16 cellular contexts compared by ENCODE assay signal in genomic region chr7:134703781-134704180, GRCh38. TPM values are rescaled to one million over a fixed set of nuclear protein-coding genes. Genes with fewer than 3 reads are reported as not detected.
DNase-seq lines count a peak whose midpoint lies in the region; ATAC-seq, FAIRE-seq and TF ChIP-seq lines count a peak whose summit lies in the region.
"Had no signal": no experiment of that assay in that cellular context is flagged by ENCODE, and none has a peak within 500 bp of the region (broad histone marks: within the 10 kb centered on the region; RNA-seq: fewer than 3 reads in every experiment).

No MANE protein-coding gene starts in this region.

- no peaks in the 10 kb centered on the region for H3K9me3 ChIP-seq in astrocyte (ENCODE audit: insufficient read depth, low read depth, low read length)
- no peaks in the 10 kb centered on the region for H3K9me3 ChIP-seq in left ventricle myocardium inferior (replicated peaks)
- H3K9me3 ChIP-seq in upper lobe of left lung: no peaks in the 10 kb centered on the region
- no peaks in the 10 kb centered on the region for H3K9me3 ChIP-seq in SJCRH30 (replicated peaks)
- H3K9me3 ChIP-seq: Caco-2 had no signal

- TF ChIP-seq POLR2A in upper lobe of left lung (IDR thresholded peaks at IDR 0.05) (no peak), GM18505 (IDR thresholded peaks at IDR 0.05; ENCODE audit: borderline replicate concordance, extremely low read depth, insufficient read depth, insufficient read length) (no peak)

- WGBS in upper lobe of left lung, 2 donors: 79 to 80% methylated on average over 6 of the region's 6 CpGs

- H3K9ac ChIP-seq in astrocyte (ENCODE audit: low read length): no peak overlapping the region

- FAIRE-seq in astrocyte (lab: Jason Lieb, UNC): no peak

- peaks cover 31% of the 10 kb centered on the region for H3K4me1 Mint-ChIP-seq in astrocyte (ENCODE audit: low read depth, unreplicated experiment)
- peaks cover 68% of the 10 kb centered on the region for H3K4me1 Mint-ChIP-seq in osteocyte (ENCODE audit: unreplicated experiment)
- H3K4me1 Mint-ChIP-seq: naive thymus-derived CD4-positive, alpha-beta T cell had no signal

- intact Hi-C loops in left ventricle myocardium inferior (cut with micrococcal nuclease): no loop called here

- H3K36me3 Mint-ChIP-seq in astrocyte (ENCODE audit: low read depth, unreplicated experiment) (no peaks in the 10 kb centered on the region), osteocyte (ENCODE audit: unreplicated experiment) (no peaks in the 10 kb centered on the region)
- H3K36me3 Mint-ChIP-seq: naive thymus-derived CD4-positive, alpha-beta T cell had no signal

- no peaks in the 10 kb centered on the region for H3K9me3 Mint-ChIP-seq in astrocyte (ENCODE audit: unreplicated experiment)
- no peaks in the 10 kb centered on the region for H3K9me3 Mint-ChIP-seq in osteocyte (ENCODE audit: unreplicated experiment)
- H3K9me3 Mint-ChIP-seq: naive thymus-derived CD4-positive, alpha-beta T cell had no signal

- H3K36me3 ChIP-seq in astrocyte (ENCODE audit: insufficient read depth, low read length): no peaks in the 10 kb centered on the region
- H3K36me3 ChIP-seq in left ventricle myocardium inferior: no peaks in the 10 kb centered on the region
- H3K36me3 ChIP-seq in upper lobe of left lung: no peaks in the 10 kb centered on the region
- H3K36me3 ChIP-seq in SJCRH30: no peaks in the 10 kb centered on the region

- no peak overlapping the region for H3K4me3 ChIP-seq in astrocyte (ENCODE audit: insufficient read depth, low read depth, low read length)
- no peak overlapping the region for H3K4me3 ChIP-seq in left ventricle myocardium inferior
- H3K4me3 ChIP-seq in upper lobe of left lung: no peak overlapping the region
- no peak overlapping the region for H3K4me3 ChIP-seq in SJCRH30

- H3K4me2 ChIP-seq in astrocyte (ENCODE audit: low read length): peak overlapping the region; percentile 21

- TF ChIP-seq EP300 in upper lobe of left lung (IDR thresholded peaks at IDR 0.05): peak in 2 of 4 donors; percentile 24 to 39

- no peak for TF ChIP-seq CTCF in astrocyte (IDR thresholded peaks at IDR 0.05; ENCODE audit: insufficient read depth, low read depth, low read length)
- no peak for TF ChIP-seq CTCF in left ventricle myocardium inferior (IDR thresholded peaks at IDR 0.05; ENCODE audit: borderline replicate concordance)
- no peak for TF ChIP-seq CTCF in osteocyte (IDR thresholded peaks at IDR 0.05)
- no peak for TF ChIP-seq CTCF in upper lobe of left lung (IDR thresholded peaks at IDR 0.05)

- H3K27me3 ChIP-seq in astrocyte (ENCODE audit: insufficient read depth, low read length) (no peaks in the 10 kb centered on the region), left ventricle myocardium inferior (ENCODE audit: low read depth) (no peaks in the 10 kb centered on the region), upper lobe of left lung (no peaks in the 10 kb centered on the region), SJCRH30 (peaks cover 4% of the 10 kb centered on the region; the same call in 1 of the 2 replicates)

- no peaks in the 10 kb centered on the region for H3K79me2 ChIP-seq in astrocyte (ENCODE audit: insufficient read depth, low read length)

- peak in 1 of 2 donors; percentile 49 for ATAC-seq in upper lobe of left lung (ENCODE audit: low FRiP score in 2 of 2)
- ATAC-seq in GM18505 (IDR thresholded peaks at IDR 0.05; ENCODE audit: unreplicated experiment): no peak
- ATAC-seq in GM21390 (IDR thresholded peaks at IDR 0.05; ENCODE audit: unreplicated experiment): no peak
- ATAC-seq: naive thymus-derived CD4-positive, alpha-beta T cell had no signal

- H3K27me3 Mint-ChIP-seq in astrocyte (ENCODE audit: low read depth, unreplicated experiment): no peaks in the 10 kb centered on the region
- no peaks in the 10 kb centered on the region for H3K27me3 Mint-ChIP-seq in osteocyte (ENCODE audit: unreplicated experiment)

- no peaks in the 10 kb centered on the region for H4K20me1 ChIP-seq in astrocyte (ENCODE audit: insufficient read depth, low read length)

- H3K4me3 Mint-ChIP-seq in astrocyte (ENCODE audit: unreplicated experiment) (no peak overlapping the region), osteocyte (ENCODE audit: unreplicated experiment) (no peak overlapping the region)
- H3K4me3 Mint-ChIP-seq: naive thymus-derived CD4-positive, alpha-beta T cell had no signal

- H3K27ac ChIP-seq in astrocyte (ENCODE audit: low read depth, low read length) (no peak overlapping the region), left ventricle myocardium inferior (replicated peaks) (peak overlapping the region; percentile 62), upper lobe of left lung (peak overlapping the region; percentile 43 to 72 (median 58)), SJCRH30 (no peak overlapping the region)

- DNase-seq in astrocyte (ENCODE audit: low read depth) (peak; percentile 87), left ventricle myocardium inferior (no peak), osteocyte (ENCODE audit: extremely low spot score, unreplicated experiment) (no peak), upper lobe of left lung (no peak), SJCRH30 (no peak), NCI-H82 treated with DMSO at 0.1 percent for 48 hours (lab: John Stamatoyannopoulos, UW; ENCODE audit: unreplicated experiment) (no peak)
- DNase-seq: activated CD4-positive, CD25-positive, alpha-beta regulatory T cell; activated effector memory CD4-positive, alpha-beta T cell treated with Interleukin-2 at 50 U/mL for 16 hours; hypothalamus; MM.1S; naive thymus-derived CD4-positive, alpha-beta T cell; NCI-H446 treated with DMSO at 0.1 percent for 48 hours; stimulated activated CD4-positive, alpha-beta T cell treated with anti-CD3 and anti-CD28 coated beads, Interleukin-4, amount 100 ng/mL, for 4 hours had no signal

- H2AFZ ChIP-seq in astrocyte (ENCODE audit: low read depth, low read length): no peak overlapping the region

- H3K4me1 ChIP-seq in astrocyte (ENCODE audit: insufficient read depth, low read length) (peaks cover 17% of the 10 kb centered on the region), left ventricle myocardium inferior (no peaks in the 10 kb centered on the region), upper lobe of left lung (peaks cover 0 to 4% (median 0%) of the 10 kb centered on the region in 4 donors), SJCRH30 (peaks cover 6% of the 10 kb centered on the region; the same call in 1 of the 2 replicates)

- no peak overlapping the region for H3K27ac Mint-ChIP-seq in astrocyte (ENCODE audit: unreplicated experiment)
- peak overlapping the region; percentile 95 for H3K27ac Mint-ChIP-seq in osteocyte (ENCODE audit: unreplicated experiment)

RNA-seq across cellular contexts. Expression of gene BPGM, which starts 57.1 kb away (rescaled TPM):
- total RNA-seq in astrocyte: 37.3 and 37.4 TPM in 2 replicates
- total RNA-seq in left ventricle myocardium inferior: 13.9 TPM
- 11.6 and 13.3 TPM in 2 replicates for total RNA-seq in osteocyte
- 10 to 100 TPM in 5 of 6 donors, 1 to 10 TPM in 1; 9.5 to 30.7 (median 14.3) TPM for total RNA-seq in upper lobe of left lung
- total RNA-seq in SJCRH30 (2014; rRNA removed; shearing (Covaris generic)): 18.8 and 20.6 TPM in 2 replicates

Comparison
In these comparisons a context has a peak if more than half of its experiments do, and no peak if none do; other contexts are left out.
1. H3K27ac ChIP-seq: peak in left ventricle myocardium inferior (single experiment) and upper lobe of left lung (4 of 4); none in astrocyte (single experiment) and SJCRH30 (single experiment).